1 cellular context compared by ENCODE assay signal in the genomic region with DNA sequence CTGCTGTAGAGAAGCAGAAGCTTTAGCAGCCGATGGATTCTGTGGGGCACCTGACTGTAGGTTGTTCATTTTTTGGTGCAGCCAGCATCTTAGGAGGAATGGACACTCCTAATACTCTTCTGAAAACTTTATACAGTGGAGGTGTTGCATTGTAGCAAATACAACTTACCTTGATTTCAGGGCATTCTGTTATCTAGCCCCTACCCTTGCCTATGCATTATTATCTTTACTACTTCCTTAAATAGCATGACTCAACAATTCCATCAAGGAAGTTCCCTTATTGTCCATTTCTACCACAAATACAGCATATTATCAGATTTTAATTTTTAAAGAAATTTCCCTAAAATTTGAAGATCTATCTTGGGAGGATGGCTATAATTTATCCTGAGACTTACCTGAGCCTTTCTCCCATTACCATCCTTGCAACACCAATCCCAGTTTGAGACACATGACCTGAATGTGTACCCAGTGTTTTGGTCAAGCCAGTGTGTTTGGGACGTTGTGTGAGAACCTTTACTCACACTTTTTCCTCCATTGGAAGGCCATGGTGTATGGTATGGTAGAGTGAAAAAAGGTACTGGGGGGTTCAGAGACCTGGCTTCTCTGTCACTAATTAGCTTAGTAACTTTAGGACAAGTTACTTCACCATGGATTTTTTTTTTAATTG.
TF ChIP-seq lines count a peak whose summit lies in the region.

No MANE protein-coding gene starts in this region.

TF ChIP-seq in IMR-90, 13 proteins besides CTCF, POLR2A, EP300 and RAD21:
- TF ChIP-seq, protein P1, sequence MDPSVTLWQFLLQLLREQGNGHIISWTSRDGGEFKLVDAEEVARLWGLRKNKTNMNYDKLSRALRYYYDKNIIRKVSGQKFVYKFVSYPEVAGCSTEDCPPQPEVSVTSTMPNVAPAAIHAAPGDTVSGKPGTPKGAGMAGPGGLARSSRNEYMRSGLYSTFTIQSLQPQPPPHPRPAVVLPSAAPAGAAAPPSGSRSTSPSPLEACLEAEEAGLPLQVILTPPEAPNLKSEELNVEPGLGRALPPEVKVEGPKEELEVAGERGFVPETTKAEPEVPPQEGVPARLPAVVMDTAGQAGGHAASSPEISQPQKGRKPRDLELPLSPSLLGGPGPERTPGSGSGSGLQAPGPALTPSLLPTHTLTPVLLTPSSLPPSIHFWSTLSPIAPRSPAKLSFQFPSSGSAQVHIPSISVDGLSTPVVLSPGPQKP (IDR thresholded peaks at IDR 0.05; ENCODE audit: borderline replicate concordance, low read depth, low read length): no peak
- no peak for TF ChIP-seq MAZ (IDR thresholded peaks at IDR 0.05; ENCODE audit: borderline replicate concordance, low read depth, low read length)
- TF ChIP-seq, protein P2, sequence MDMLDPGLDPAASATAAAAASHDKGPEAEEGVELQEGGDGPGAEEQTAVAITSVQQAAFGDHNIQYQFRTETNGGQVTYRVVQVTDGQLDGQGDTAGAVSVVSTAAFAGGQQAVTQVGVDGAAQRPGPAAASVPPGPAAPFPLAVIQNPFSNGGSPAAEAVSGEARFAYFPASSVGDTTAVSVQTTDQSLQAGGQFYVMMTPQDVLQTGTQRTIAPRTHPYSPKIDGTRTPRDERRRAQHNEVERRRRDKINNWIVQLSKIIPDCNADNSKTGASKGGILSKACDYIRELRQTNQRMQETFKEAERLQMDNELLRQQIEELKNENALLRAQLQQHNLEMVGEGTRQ (IDR thresholded peaks at IDR 0.05; ENCODE audit: low read depth, low read length): no peak
- no peak for TF ChIP-seq RFX5 (IDR thresholded peaks at IDR 0.05; ENCODE audit: low read depth, low read length)
- no peak for TF ChIP-seq SMC3 (IDR thresholded peaks at IDR 0.05; ENCODE audit: low read depth, low read length)
- no peak for TF ChIP-seq RCOR1 (IDR thresholded peaks at IDR 0.05; ENCODE audit: insufficient replicate concordance, low read length)
- TF ChIP-seq FOS (IDR thresholded peaks at IDR 0.05; ENCODE audit: low read depth, low read length): no peak
- no peak for TF ChIP-seq CHD1 (IDR thresholded peaks at IDR 0.05; ENCODE audit: low read depth, low read length)
- TF ChIP-seq BHLHE40 (IDR thresholded peaks at IDR 0.05; ENCODE audit: low read depth, low read length): no peak
- TF ChIP-seq CEBPB (IDR thresholded peaks at IDR 0.05; ENCODE audit: low read depth, low read length): no peak
- no peak for TF ChIP-seq MXI1 (IDR thresholded peaks at IDR 0.05; ENCODE audit: borderline replicate concordance, low read depth, low read length)
- TF ChIP-seq NFE2L2 (IDR thresholded peaks at IDR 0.05; ENCODE audit: low read depth, low read length): no peak
- no peak for TF ChIP-seq MAFK (IDR thresholded peaks at IDR 0.05; ENCODE audit: low read depth, low read length)
